ENCODE assay signal across 32 cellular contexts in genomic region chr13:21934309-21934708, GRCh38.
DNase-seq lines count a peak whose midpoint lies in the region; ATAC-seq and TF ChIP-seq lines count a peak whose summit lies in the region.
"Had no signal": no experiment of that assay in that cellular context is flagged by ENCODE, and none has a peak within 500 bp of the region (broad histone marks: within the 10 kb centered on the region; RNA-seq: fewer than 3 reads in every experiment).

No MANE protein-coding gene starts in this region.

- no peaks in the 10 kb centered on the region for H3K27me3 ChIP-seq in lower lobe of right lung (ENCODE audit: low read depth)
- H3K27me3 ChIP-seq: gastrocnemius medialis, hepatocyte, MG63, neural progenitor cell, right lobe of liver had no signal

- ATAC-seq in lower lobe of right lung (no peak), HG02678 (IDR thresholded peaks at IDR 0.05; ENCODE audit: unreplicated experiment) (no peak)
- no peak for ATAC-seq in activated T-cell treated with anti-CD3 and anti-CD28 coated beads, Interleukin-2, amount 50 U/mL, for 72 hours (replicated peaks in 1 of 2)
- ATAC-seq: gastrocnemius medialis, left cardiac atrium, PC-3, right lobe of liver had no signal

- DNase-seq in COLO668 (lab: John Stamatoyannopoulos, UW; ENCODE audit: unreplicated experiment) (peak; percentile 98), DMS79 treated with DMSO at 0.1 percent for 48 hours (lab: John Stamatoyannopoulos, UW) (peak; percentile 92), NCI-H2029 treated with DMSO at 0.1 percent for 48 hours (lab: John Stamatoyannopoulos, UW) (peak; percentile 98), NCI-H69 (lab: John Stamatoyannopoulos, UW) (peak; percentile 87), NCI-H524 treated with DMSO at 0.1 percent for 48 hours (lab: John Stamatoyannopoulos, UW) (no peak), lower lobe of right lung (no peak)
- DNase-seq in activated T-cell treated with anti-CD3 and anti-CD28 coated beads, Interleukin-2, amount 50 U/mL, for 72 hours = no peak
- DNase-seq: activated CD4-positive, alpha-beta T cell treated with anti-CD3 and anti-CD28 coated beads, Interleukin-2, amount 50 U/mL, for 48 hours; activated naive CD4-positive, alpha-beta T cell treated with anti-CD3 and anti-CD28 coated beads for 36 hours; CD8-positive, alpha-beta memory T cell; cerebellar nuclear complex; gastrocnemius medialis; H7; KG1; left cardiac atrium; MG63; NCI-H2171; NK-92 treated with Interleukin-12 subunit alpha and Interleukin-12 subunit beta, amount 100 ng/mL, for 24 hours; PC-3; posterior cingulate gyrus; right lobe of liver; SIG-M5; stimulated activated CD4-positive, alpha-beta T cell treated with anti-CD3 and anti-CD28 coated beads, Interleukin-12 subunit alpha, Interleukin-12 subunit beta, amount 100 ng/mL, for 4 hours; stimulated activated CD4-positive, alpha-beta T cell treated with anti-CD3 and anti-CD28 coated beads, Interleukin-4, amount 100 ng/mL, for 1 hour had no signal

- H3K27me3 Mint-ChIP-seq in activated T-cell treated with anti-CD3 and anti-CD28 coated beads, Interleukin-2, amount 50 U/mL, for 72 hours (ENCODE audit: low read depth) = no peaks in the 10 kb centered on the region
- H3K27me3 Mint-ChIP-seq: B cell had no signal

- no peak overlapping the region for H3K4me3 ChIP-seq in lower lobe of right lung
- H3K4me3 ChIP-seq: gastrocnemius medialis, hepatocyte, MG63, neural progenitor cell, right lobe of liver had no signal

- intact Hi-C loops in lower lobe of right lung (cut with DNase I) = no loop called here

- no peak overlapping the region for H3K27ac Mint-ChIP-seq in activated T-cell treated with anti-CD3 and anti-CD28 coated beads, Interleukin-2, amount 50 U/mL, for 72 hours
- H3K27ac Mint-ChIP-seq: activated naive CD4-positive, alpha-beta T cell treated with anti-CD3 and anti-CD28 coated beads for 36 hours; activated T-helper 1 cell treated with anti-CD3 and anti-CD28 coated beads, Interleukin-12 subunit alpha, Interleukin-12 subunit beta, Interleukin-2, Interleukin-4 antibody, amounts not matched to agents 30 ng/mL and 10 ng/mL and 1 ng/mL, durations not matched to agents 14 hours and 24 hours and 36 hours; B cell; brain; CD8-positive, alpha-beta memory T cell; memory B cell; neural progenitor cell; type B pancreatic cell had no signal

- no peaks in the 10 kb centered on the region for H3K9me3 Mint-ChIP-seq in activated T-cell treated with anti-CD3 and anti-CD28 coated beads, Interleukin-2, amount 50 U/mL, for 72 hours
- H3K9me3 Mint-ChIP-seq: activated naive CD4-positive, alpha-beta T cell treated with anti-CD3 and anti-CD28 coated beads for 36 hours; activated T-helper 1 cell treated with anti-CD3 and anti-CD28 coated beads, Interleukin-12 subunit alpha, Interleukin-12 subunit beta, Interleukin-2, Interleukin-4 antibody, amounts not matched to agents 30 ng/mL and 10 ng/mL and 1 ng/mL, durations not matched to agents 14 hours and 24 hours and 36 hours; CD8-positive, alpha-beta memory T cell; neural progenitor cell; type B pancreatic cell had no signal

- no peaks in the 10 kb centered on the region for H3K4me1 Mint-ChIP-seq in activated T-cell treated with anti-CD3 and anti-CD28 coated beads, Interleukin-2, amount 50 U/mL, for 72 hours (ENCODE audit: low read depth)
- H3K4me1 Mint-ChIP-seq: B cell; CD8-positive, alpha-beta memory T cell had no signal

- TF ChIP-seq CTCF in lower lobe of right lung (IDR thresholded peaks at IDR 0.05) = no peak

- H3K36me3 ChIP-seq in lower lobe of right lung = no peaks in the 10 kb centered on the region
- H3K36me3 ChIP-seq: gastrocnemius medialis, MG63, neural progenitor cell, right lobe of liver had no signal

- no peak overlapping the region for H3K27ac ChIP-seq in lower lobe of right lung
- H3K27ac ChIP-seq: gastrocnemius medialis, hepatocyte, neural progenitor cell, right lobe of liver had no signal

- H3K36me3 Mint-ChIP-seq in activated T-cell treated with anti-CD3 and anti-CD28 coated beads, Interleukin-2, amount 50 U/mL, for 72 hours (ENCODE audit: insufficient read depth in 2 of 2) = no peaks in the 10 kb centered on the region
- H3K36me3 Mint-ChIP-seq: brain; CD8-positive, alpha-beta memory T cell; memory B cell; neural progenitor cell; type B pancreatic cell had no signal

- H3K9me3 ChIP-seq in lower lobe of right lung = no peaks in the 10 kb centered on the region
- H3K9me3 ChIP-seq: gastrocnemius medialis, right lobe of liver had no signal

- H3K4me1 ChIP-seq in lower lobe of right lung = no peaks in the 10 kb centered on the region
- H3K4me1 ChIP-seq: gastrocnemius medialis, right lobe of liver had no signal

- no peak overlapping the region for H3K4me3 Mint-ChIP-seq in activated T-cell treated with anti-CD3 and anti-CD28 coated beads, Interleukin-2, amount 50 U/mL, for 72 hours
- H3K4me3 Mint-ChIP-seq: activated naive CD4-positive, alpha-beta T cell treated with anti-CD3 and anti-CD28 coated beads for 36 hours; activated T-helper 1 cell treated with anti-CD3 and anti-CD28 coated beads, Interleukin-12 subunit alpha, Interleukin-12 subunit beta, Interleukin-2, Interleukin-4 antibody, amounts not matched to agents 30 ng/mL and 10 ng/mL and 1 ng/mL, durations not matched to agents 14 hours and 24 hours and 36 hours; B cell; brain; CD8-positive, alpha-beta memory T cell; memory B cell; neural progenitor cell; type B pancreatic cell had no signal

Comparison
In these comparisons a context has a peak if more than half of its experiments do, and no peak if none do; other contexts are left out.
1. DNase-seq: peak in COLO668 (single experiment), DMS79 treated with DMSO at 0.1 percent for 48 hours (single experiment), NCI-H2029 treated with DMSO at 0.1 percent for 48 hours (single experiment) and NCI-H69 (single experiment); none in NCI-H524 treated with DMSO at 0.1 percent for 48 hours (single experiment), lower lobe of right lung (single experiment) and activated T-cell treated with anti-CD3 and anti-CD28 coated beads, Interleukin-2, amount 50 U/mL, for 72 hours (0 of 2).